In the genomic region with DNA sequence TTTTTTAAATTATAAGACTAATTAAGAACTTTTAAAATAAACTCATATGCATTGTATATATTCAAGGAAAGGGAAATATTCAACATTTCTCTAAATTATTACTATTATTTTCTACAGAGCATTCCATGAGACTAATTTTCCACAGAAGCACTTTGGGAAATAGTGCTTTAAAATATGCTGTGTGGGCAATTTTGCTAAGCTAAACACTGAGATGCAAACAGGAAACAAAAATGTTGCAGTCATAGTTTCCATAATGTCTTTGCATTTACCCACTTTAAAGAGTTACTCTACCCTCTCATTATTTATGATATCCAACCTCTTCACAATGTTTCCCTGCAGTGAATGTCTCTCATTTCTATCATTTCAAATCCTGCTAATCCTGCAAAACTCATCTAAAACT, we compare ENCODE assay signal across 2 cellular contexts.
TF ChIP-seq lines count a peak whose summit lies in the region.

No MANE protein-coding gene starts in this region.

TF ChIP-seq in HepG2, 621 proteins besides CTCF, POLR2A, EP300 and RAD21 (continued from another document):
- TF ChIP-seq ZNF136 (CRISPR knock-in tag; IDR thresholded peaks at IDR 0.05; ENCODE audit: low read depth), result no peak
- no peak for TF ChIP-seq CAMTA2 (CRISPR knock-in tag; IDR thresholded peaks at IDR 0.05; ENCODE audit: borderline replicate concordance)
- TF ChIP-seq, protein P1, sequence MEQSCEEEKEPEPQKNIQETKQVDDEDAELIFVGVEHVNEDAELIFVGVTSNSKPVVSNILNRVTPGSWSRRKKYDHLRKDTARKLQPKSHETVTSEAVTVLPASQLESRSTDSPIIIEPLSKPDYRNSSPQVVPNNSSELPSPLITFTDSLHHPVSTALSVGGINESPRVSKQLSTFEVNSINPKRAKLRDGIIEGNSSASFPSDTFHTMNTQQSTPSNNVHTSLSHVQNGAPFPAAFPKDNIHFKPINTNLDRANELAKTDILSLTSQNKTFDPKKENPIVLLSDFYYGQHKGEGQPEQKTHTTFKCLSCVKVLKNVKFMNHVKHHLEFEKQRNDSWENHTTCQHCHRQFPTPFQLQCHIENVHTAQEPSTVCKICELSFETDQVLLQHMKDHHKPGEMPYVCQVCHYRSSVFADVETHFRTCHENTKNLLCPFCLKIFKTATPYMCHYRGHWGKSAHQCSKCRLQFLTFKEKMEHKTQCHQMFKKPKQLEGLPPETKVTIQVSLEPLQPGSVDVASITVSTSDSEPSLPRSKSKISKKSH (CRISPR knock-in tag; IDR thresholded peaks at IDR 0.05; ENCODE audit: borderline replicate concordance), result no peak
- TF ChIP-seq, protein P2, sequence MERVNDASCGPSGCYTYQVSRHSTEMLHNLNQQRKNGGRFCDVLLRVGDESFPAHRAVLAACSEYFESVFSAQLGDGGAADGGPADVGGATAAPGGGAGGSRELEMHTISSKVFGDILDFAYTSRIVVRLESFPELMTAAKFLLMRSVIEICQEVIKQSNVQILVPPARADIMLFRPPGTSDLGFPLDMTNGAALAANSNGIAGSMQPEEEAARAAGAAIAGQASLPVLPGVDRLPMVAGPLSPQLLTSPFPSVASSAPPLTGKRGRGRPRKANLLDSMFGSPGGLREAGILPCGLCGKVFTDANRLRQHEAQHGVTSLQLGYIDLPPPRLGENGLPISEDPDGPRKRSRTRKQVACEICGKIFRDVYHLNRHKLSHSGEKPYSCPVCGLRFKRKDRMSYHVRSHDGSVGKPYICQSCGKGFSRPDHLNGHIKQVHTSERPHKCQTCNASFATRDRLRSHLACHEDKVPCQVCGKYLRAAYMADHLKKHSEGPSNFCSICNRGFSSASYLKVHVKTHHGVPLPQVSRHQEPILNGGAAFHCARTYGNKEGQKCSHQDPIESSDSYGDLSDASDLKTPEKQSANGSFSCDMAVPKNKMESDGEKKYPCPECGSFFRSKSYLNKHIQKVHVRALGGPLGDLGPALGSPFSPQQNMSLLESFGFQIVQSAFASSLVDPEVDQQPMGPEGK (CRISPR knock-in tag; IDR thresholded peaks at IDR 0.05), result no peak
- TF ChIP-seq MAFF (IDR thresholded peaks at IDR 0.05; ENCODE audit: low read depth, low read length), result peak; percentile 80
- TF ChIP-seq ZNF737 (CRISPR knock-in tag; IDR thresholded peaks at IDR 0.05; ENCODE audit: borderline replicate concordance), result no peak
- TF ChIP-seq MAFK (conservative IDR thresholded peaks at IDR 0.05 in 1 of 2, IDR thresholded peaks at IDR 0.05 in 1 of 2; ENCODE audit: low read length in 2 of 2), result peak; percentile 69 to 90
- TF ChIP-seq, protein P3, sequence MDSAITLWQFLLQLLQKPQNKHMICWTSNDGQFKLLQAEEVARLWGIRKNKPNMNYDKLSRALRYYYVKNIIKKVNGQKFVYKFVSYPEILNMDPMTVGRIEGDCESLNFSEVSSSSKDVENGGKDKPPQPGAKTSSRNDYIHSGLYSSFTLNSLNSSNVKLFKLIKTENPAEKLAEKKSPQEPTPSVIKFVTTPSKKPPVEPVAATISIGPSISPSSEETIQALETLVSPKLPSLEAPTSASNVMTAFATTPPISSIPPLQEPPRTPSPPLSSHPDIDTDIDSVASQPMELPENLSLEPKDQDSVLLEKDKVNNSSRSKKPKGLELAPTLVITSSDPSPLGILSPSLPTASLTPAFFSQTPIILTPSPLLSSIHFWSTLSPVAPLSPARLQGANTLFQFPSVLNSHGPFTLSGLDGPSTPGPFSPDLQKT (CRISPR knock-in tag; IDR thresholded peaks at IDR 0.05; ENCODE audit: borderline replicate concordance), result no peak

TF ChIP-seq in H1, 55 proteins besides CTCF, POLR2A, EP300 and RAD21 (continued from another document):
- TF ChIP-seq MAFK (IDR thresholded peaks at IDR 0.05; ENCODE audit: low read depth, low read length), result peak; percentile 11; the same call in 1 of the 2 replicates
